In genomic region chr11:77191429-77191822, GRCh38 we compare ENCODE assay signal across 11 cellular contexts.
DNase-seq lines count a peak whose midpoint lies in the region; FAIRE-seq and TF ChIP-seq lines count a peak whose summit lies in the region.
"Had no signal": no experiment of that assay in that cellular context is flagged by ENCODE, and none has a peak within 500 bp of the region (broad histone marks: within the 10 kb centered on the region; RNA-seq: fewer than 3 reads in every experiment).

No MANE protein-coding gene starts in this region.

- H3K9me3 ChIP-seq in SK-N-MC (ENCODE audit: low read depth, low read length) (no peaks in the 10 kb centered on the region), thyroid gland (no peaks in the 10 kb centered on the region)
- H3K9me3 ChIP-seq: right lobe of liver had no signal

- H3K9ac ChIP-seq in SK-N-MC (ENCODE audit: insufficient read length), result no peak overlapping the region

- FAIRE-seq in H54 (lab: Jason Lieb, UNC), result no peak
- FAIRE-seq: A204.1 had no signal

- no peak for TF ChIP-seq POLR2A in thyroid gland (IDR thresholded peaks at IDR 0.05)
- no peak for TF ChIP-seq POLR2A in H54 (IDR thresholded peaks at IDR 0.05; ENCODE audit: low read depth, low read length)

- intact Hi-C loops in thyroid gland (cut with DNase I), result loop anchor here (10.0 kb wide), 1 partner anchor 147 kb away; no protein-coding TSS in a partner anchor

- H3K27me3 ChIP-seq in thyroid gland, result no peaks in the 10 kb centered on the region
- H3K27me3 ChIP-seq: right lobe of liver had no signal

- H3K36me3 ChIP-seq in SK-N-MC (ENCODE audit: insufficient read depth, low read length) (no peaks in the 10 kb centered on the region), thyroid gland (no peaks in the 10 kb centered on the region)

- 64 to 86% methylated on average over 10 to 11 of the region's 11 CpGs for WGBS in thyroid gland, 2 donors

- no peak for TF ChIP-seq CTCF in thyroid gland (IDR thresholded peaks at IDR 0.05)

- H3K4me1 ChIP-seq in thyroid gland, result peaks cover 0 to 5% of the 10 kb centered on the region in 2 donors

- DNase-seq in NCI-H2029 (lab: John Stamatoyannopoulos, UW), result peak; percentile 54
- DNase-seq in NCI-H2029 treated with DMSO at 0.1 percent for 48 hours (lab: John Stamatoyannopoulos, UW), result no peak
- no peak for DNase-seq in SK-N-MC (ENCODE audit: low read depth, low spot score)
- DNase-seq in inferior parietal cortex (ENCODE audit: extremely low spot score), result peak; percentile 40
- peak; percentile 21 to 31 for DNase-seq in thyroid gland
- DNase-seq in SKM-1 treated with dmso at 0.1 percent for 144 hours (lab: John Stamatoyannopoulos, UW; ENCODE audit: unreplicated experiment), result no peak
- DNase-seq in foreskin melanocyte, result no peak
- DNase-seq in H54 (ENCODE audit: insufficient read length, low spot score), result no peak
- DNase-seq: MV-4-11, right lobe of liver had no signal

- H3K27ac ChIP-seq in SK-N-MC (no peak overlapping the region), thyroid gland (peak overlapping the region in 1 of 3 donors; percentile 38)
- H3K27ac ChIP-seq: right lobe of liver had no signal

- H3K4me3 ChIP-seq in SK-N-MC, result peak overlapping the region; percentile 69
- H3K4me3 ChIP-seq in thyroid gland (replicated peaks in 1 of 3), result no peak overlapping the region
- H3K4me3 ChIP-seq: right lobe of liver had no signal

Comparison
In these comparisons a context has a peak if more than half of its experiments do, and no peak if none do; other contexts are left out.
1. DNase-seq: peak in NCI-H2029 (single experiment), inferior parietal cortex (single experiment) and thyroid gland (2 of 2); none in NCI-H2029 treated with DMSO at 0.1 percent for 48 hours (single experiment), SK-N-MC (single experiment), SKM-1 treated with dmso at 0.1 percent for 144 hours (single experiment), foreskin melanocyte (single experiment) and H54 (single experiment).